In the genomic region with DNA sequence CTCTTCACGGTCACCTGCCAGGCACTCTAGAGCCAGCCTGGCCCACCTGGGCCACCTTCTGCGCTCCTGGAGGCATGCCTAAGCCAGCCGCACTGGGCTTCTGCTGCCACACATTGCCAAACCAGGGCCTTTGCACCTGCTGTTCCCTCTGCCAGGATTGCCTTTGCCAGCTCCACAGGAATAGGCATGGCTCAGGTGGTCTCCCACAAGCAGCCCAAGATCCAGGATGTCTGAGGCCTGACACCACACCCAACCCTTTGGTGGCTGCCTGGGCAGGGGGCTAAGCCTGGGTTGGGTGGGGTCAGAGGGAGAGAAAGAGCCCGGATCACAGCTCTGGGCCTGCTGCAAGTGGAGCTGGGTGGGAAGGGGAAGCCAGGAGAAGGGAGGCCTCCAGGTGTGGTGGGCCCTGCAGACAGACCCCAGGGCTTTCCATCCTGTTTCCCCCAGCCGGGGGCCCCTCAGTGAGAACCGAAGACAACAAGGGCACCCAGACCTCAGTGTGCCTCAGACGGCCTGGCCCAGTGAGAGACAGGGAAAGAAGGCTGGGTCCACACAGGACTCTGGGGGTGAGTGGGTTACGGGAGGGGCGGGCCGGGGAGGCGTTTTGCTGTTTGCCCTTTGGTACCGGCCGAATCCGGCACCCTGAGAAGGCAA, we compare ENCODE assay signal across 1 cellular context.
TF ChIP-seq lines count a peak whose summit lies in the region.

No MANE protein-coding gene starts in this region.

TF ChIP-seq in IMR-90, 13 proteins besides CTCF, POLR2A, EP300 and RAD21:
- TF ChIP-seq MAFK (IDR thresholded peaks at IDR 0.05; ENCODE audit: low read depth, low read length): no peak
- TF ChIP-seq NFE2L2 (IDR thresholded peaks at IDR 0.05; ENCODE audit: low read depth, low read length): no peak
- no peak for TF ChIP-seq FOS (IDR thresholded peaks at IDR 0.05; ENCODE audit: low read depth, low read length)
- no peak for TF ChIP-seq BHLHE40 (IDR thresholded peaks at IDR 0.05; ENCODE audit: low read depth, low read length)
- TF ChIP-seq USF2 (IDR thresholded peaks at IDR 0.05; ENCODE audit: low read depth, low read length): no peak
- TF ChIP-seq SMC3 (IDR thresholded peaks at IDR 0.05; ENCODE audit: low read depth, low read length): no peak
